In the genomic region with DNA sequence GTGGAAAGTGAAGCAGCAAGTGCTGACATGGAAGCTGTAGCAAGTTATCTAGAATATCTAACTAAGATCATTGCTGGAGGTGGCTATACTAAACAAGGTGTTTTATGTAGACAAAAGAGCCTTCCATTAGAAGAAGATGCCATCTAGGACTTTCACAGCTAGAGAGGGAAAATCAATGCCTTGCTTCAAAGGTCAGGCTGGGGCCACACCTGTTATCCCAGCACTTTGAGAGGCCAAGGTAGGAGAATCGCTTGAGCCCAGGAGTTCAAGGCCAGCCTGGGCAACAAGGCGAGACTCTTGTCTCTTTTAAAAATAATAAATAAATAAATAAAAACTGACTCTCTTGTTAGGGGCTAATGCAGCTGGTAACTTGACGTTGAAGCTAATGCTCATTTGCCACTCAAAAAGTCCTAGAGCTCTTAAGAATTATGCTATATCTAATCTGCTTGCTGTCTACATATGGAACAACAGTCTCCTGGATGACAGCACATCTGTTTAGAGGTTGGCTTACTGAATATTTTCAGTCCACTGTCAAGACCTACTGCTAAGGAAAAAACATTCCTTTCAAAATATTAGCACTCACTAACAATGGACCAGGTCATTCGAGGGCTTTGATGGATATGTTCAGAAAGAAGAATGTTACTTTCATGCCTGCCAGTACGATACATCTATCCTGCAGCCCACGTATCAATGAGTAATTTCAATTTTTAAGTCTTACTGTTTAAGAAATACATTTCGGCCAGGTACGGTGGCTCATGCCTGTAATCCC, we compare ENCODE assay signal across 1 cellular context.
A peak's percentile ranks its signal among the peaks of the same experiment; 100 is the strongest.
TF ChIP-seq lines count a peak whose summit lies in the region.
"Not testable (repeated sequence)": the region's sequence is repeated elsewhere in the genome, so short reads cannot be mapped to it uniquely, and the experiment has no call there.

No MANE protein-coding gene starts in this region.

TF ChIP-seq in K562, 482 proteins besides CTCF, POLR2A, EP300 and RAD21:
- peak; percentile 93 for TF ChIP-seq MYNN (IDR thresholded peaks at IDR 0.05)
- not testable (repeated sequence) for TF ChIP-seq MYNN (CRISPR knock-in tag; IDR thresholded peaks at IDR 0.05)
